Comparison of ENCODE assay signal across 11 cellular contexts in the genomic region with DNA sequence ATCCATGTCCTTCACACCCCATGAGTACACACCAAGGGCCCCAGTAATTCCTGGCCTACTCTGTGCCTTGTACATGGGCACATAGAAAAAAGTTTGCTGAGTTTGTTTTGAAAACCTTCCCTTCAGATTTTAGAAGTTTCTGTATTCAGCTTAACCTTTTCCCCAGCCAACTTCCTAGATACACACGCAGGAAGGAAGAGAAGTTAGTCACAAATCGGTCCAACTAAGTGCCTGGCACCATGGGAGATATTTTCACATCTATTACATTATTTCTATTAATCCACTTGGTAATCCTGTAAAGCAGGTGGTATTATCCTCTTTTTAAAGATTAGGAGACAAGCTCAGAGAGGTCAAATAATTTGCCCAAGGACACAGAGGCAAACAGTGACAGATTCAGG. TPM values are rescaled to one million over a fixed set of nuclear protein-coding genes. Genes with fewer than 3 reads are reported as not detected.
A peak's percentile ranks its signal among the peaks of the same experiment; 100 is the strongest.
DNase-seq lines count a peak whose midpoint lies in the region; ATAC-seq and TF ChIP-seq lines count a peak whose summit lies in the region.
"Had no signal": no experiment of that assay in that cellular context is flagged by ENCODE, and none has a peak within 500 bp of the region (broad histone marks: within the 10 kb centered on the region; RNA-seq: fewer than 3 reads in every experiment).

No MANE protein-coding gene starts in this region.

- 42 to 52% methylated on average over 2 of the region's 2 CpGs for WGBS in tibial nerve, 2 donors

- peaks cover 40% of the 10 kb centered on the region for H3K36me3 Mint-ChIP-seq in activated naive CD4-positive, alpha-beta T cell treated with anti-CD3 and anti-CD28 coated beads, Interleukin-2, amount 10 ng/mL, durations not matched to agents 7 days and 5 days
- no peaks in the 10 kb centered on the region for H3K36me3 Mint-ChIP-seq in naive B cell

- TF ChIP-seq CTCF in colonic mucosa (IDR thresholded peaks at IDR 0.05) (no peak), tibial nerve (IDR thresholded peaks at IDR 0.05) (no peak), GM10266 (IDR thresholded peaks at IDR 0.05; ENCODE audit: control insufficient read depth, insufficient read depth, low read depth, missing control alignments) (no peak)

- peak overlapping the region in 1 of 2 donors; percentile 79 for H3K9ac ChIP-seq in colonic mucosa (ENCODE audit: low read depth in 2 of 2, low read length in 2 of 2)

- H3K36me3 ChIP-seq in colonic mucosa, result no peaks in the 10 kb centered on the region
- H3K36me3 ChIP-seq in tibial nerve, result no peaks in the 10 kb centered on the region

- H3K9me3 ChIP-seq in colonic mucosa (no peaks in the 10 kb centered on the region), tibial nerve (no peaks in the 10 kb centered on the region)

- ATAC-seq in naive B cell (ENCODE audit: low read depth in 2 of 2) (no peak), HG03457 (IDR thresholded peaks at IDR 0.05; ENCODE audit: unreplicated experiment) (no peak)

- no peak for DNase-seq in activated naive CD4-positive, alpha-beta T cell treated with anti-CD3 and anti-CD28 coated beads, Interleukin-2, amount 10 ng/mL, durations not matched to agents 7 days and 5 days
- DNase-seq in activated naive CD4-positive, alpha-beta T cell (lab: John Stamatoyannopoulos, UW), result no peak
- DNase-seq in colonic mucosa, result no peak
- DNase-seq in naive B cell, result no peak
- no peak for DNase-seq in tibial nerve (ENCODE audit: low spot score in 2 of 2)
- no peak for DNase-seq in activated CD8-positive, alpha-beta memory T cell treated with anti-CD3 and anti-CD28 coated beads for 24 hours
- DNase-seq in GM10266 (ENCODE audit: extremely low spot score), result no peak
- DNase-seq: Kasumi-1; stimulated activated CD4-positive, alpha-beta T cell treated with anti-CD3 and anti-CD28 coated beads, Interleukin-4, amount 100 ng/mL, for 4 hours; SW 1271 had no signal

- no peak for TF ChIP-seq POLR2A in tibial nerve (IDR thresholded peaks at IDR 0.05)

- peak overlapping the region; percentile 74 for H3K27ac Mint-ChIP-seq in activated naive CD4-positive, alpha-beta T cell treated with anti-CD3 and anti-CD28 coated beads, Interleukin-2, amount 10 ng/mL, durations not matched to agents 7 days and 5 days
- H3K27ac Mint-ChIP-seq in naive B cell, result peak overlapping the region in 5 of 6 donors; percentile 57 to 92 (median 75)

- intact Hi-C loops in colonic mucosa (cut with DNase I), result no loop called here

- H3K27ac ChIP-seq in colonic mucosa, result peak overlapping the region; percentile 82
- peak overlapping the region; percentile 67 to 82 (median 72) for H3K27ac ChIP-seq in tibial nerve

- H3K4me3 ChIP-seq in colonic mucosa, result no peak overlapping the region
- no peak overlapping the region for H3K4me3 ChIP-seq in tibial nerve

- H3K9me3 Mint-ChIP-seq in activated naive CD4-positive, alpha-beta T cell treated with anti-CD3 and anti-CD28 coated beads, Interleukin-2, amount 10 ng/mL, durations not matched to agents 7 days and 5 days, result no peaks in the 10 kb centered on the region
- no peaks in the 10 kb centered on the region for H3K9me3 Mint-ChIP-seq in naive B cell

- H3K4me1 Mint-ChIP-seq in activated naive CD4-positive, alpha-beta T cell treated with anti-CD3 and anti-CD28 coated beads, Interleukin-2, amount 10 ng/mL, durations not matched to agents 7 days and 5 days, result peaks cover 62% of the 10 kb centered on the region
- peaks cover 24 to 51% (median 48%) of the 10 kb centered on the region in 3 donors for H3K4me1 Mint-ChIP-seq in naive B cell

- no peak for TF ChIP-seq EP300 in tibial nerve (IDR thresholded peaks at IDR 0.05)

- no peaks in the 10 kb centered on the region for H3K27me3 ChIP-seq in colonic mucosa
- H3K27me3 ChIP-seq in tibial nerve, result no peaks in the 10 kb centered on the region

- H3K4me1 ChIP-seq in colonic mucosa (peaks cover 20% of the 10 kb centered on the region), tibial nerve (peaks cover 0 to 96% (median 44%) of the 10 kb centered on the region in 4 donors)

- no peak overlapping the region for H3K4me3 Mint-ChIP-seq in activated naive CD4-positive, alpha-beta T cell treated with anti-CD3 and anti-CD28 coated beads, Interleukin-2, amount 10 ng/mL, durations not matched to agents 7 days and 5 days
- peak overlapping the region in 1 of 8 donors; percentile 18 for H3K4me3 Mint-ChIP-seq in naive B cell

- CTCF ChIA-PET in activated naive CD4-positive, alpha-beta T cell treated with anti-CD3 and anti-CD28 coated beads, Interleukin-2, amount 10 ng/mL, durations not matched to agents 7 days and 5 days (lab: Charles Lee), result interaction anchor here (0.6 to 2.6 kb wide), 5 partner anchors 12 to 77 kb away, joined by 3 to 11 read pairs (median 3); a partner anchor contains a TSS

- H3K27me3 Mint-ChIP-seq in activated naive CD4-positive, alpha-beta T cell treated with anti-CD3 and anti-CD28 coated beads, Interleukin-2, amount 10 ng/mL, durations not matched to agents 7 days and 5 days, result no peaks in the 10 kb centered on the region
- H3K27me3 Mint-ChIP-seq in naive B cell, result no peaks in the 10 kb centered on the region

RNA-seq across cellular contexts. Expression of a gene that starts 5.8 kb away (rescaled TPM):
- 100 to 1,000 TPM in 1 of 2 donors, 10 to 100 TPM in 1; 88.0 to 109 TPM for total RNA-seq in colonic mucosa
- polyA plus RNA-seq in naive B cell (ENCODE audit: low read depth in 6 of 6), result 10 to 100 TPM in 1 of 6 donors, 1 to 10 TPM in 5; 5.6 to 16.7 (median 9.2) TPM
- 10 to 100 TPM; 50.0 to 67.2 (median 56.9) TPM for total RNA-seq in tibial nerve

RNA-seq across cellular contexts. Expression of a gene that starts 57.9 kb away (rescaled TPM):
- total RNA-seq in colonic mucosa (10 to 100 TPM; 28.1 to 32.3 TPM), tibial nerve (10 to 100 TPM; 34.5 to 44.4 (median 38.8) TPM)
- 10 to 100 TPM; 16.3 to 26.6 (median 20.9) TPM for polyA plus RNA-seq in naive B cell (ENCODE audit: low read depth in 6 of 6)
